In genomic region chr11:65586676-65587075, GRCh38 we compare ENCODE assay signal across 11 cellular contexts. TPM values are rescaled to one million over a fixed set of nuclear protein-coding genes. Genes with fewer than 3 reads are reported as not detected.
DNase-seq lines count a peak whose midpoint lies in the region; ATAC-seq and TF ChIP-seq lines count a peak whose summit lies in the region.
"Had no signal": no experiment of that assay in that cellular context is flagged by ENCODE, and none has a peak within 500 bp of the region (broad histone marks: within the 10 kb centered on the region; RNA-seq: fewer than 3 reads in every experiment).

No MANE protein-coding gene starts in this region.

- H3K4me1 ChIP-seq in heart right ventricle = peaks cover 25 to 58% (median 47%) of the 10 kb centered on the region in 9 donors
- H3K4me1 ChIP-seq: parathyroid adenoma had no signal

- H3K36me3 ChIP-seq in heart right ventricle = peaks cover 0 to 80% (median 18%) of the 10 kb centered on the region in 9 donors

- no peaks in the 10 kb centered on the region for H3K27me3 ChIP-seq in heart right ventricle

- peak overlapping the region; percentile 65 for H3K27ac Mint-ChIP-seq in activated CD4-positive, alpha-beta T cell treated with anti-CD3 and anti-CD28 coated beads for 36 hours
- H3K27ac Mint-ChIP-seq in activated CD4-positive, alpha-beta memory T cell treated with anti-CD3 and anti-CD28 coated beads for 36 hours = peak overlapping the region; percentile 62
- peak overlapping the region; percentile 98 for H3K27ac Mint-ChIP-seq in stimulated activated memory B cell treated with anti-CD40 and anti-IgM and Interleukin-4, amounts not matched to agents 10 μg/mL and 1 μg/mL and 100 μg/mL, for 72 hours

- H3K9me3 Mint-ChIP-seq in activated CD4-positive, alpha-beta T cell treated with anti-CD3 and anti-CD28 coated beads for 36 hours (ENCODE audit: low read depth) = no peaks in the 10 kb centered on the region
- no peaks in the 10 kb centered on the region for H3K9me3 Mint-ChIP-seq in activated CD4-positive, alpha-beta memory T cell treated with anti-CD3 and anti-CD28 coated beads for 36 hours
- H3K9me3 Mint-ChIP-seq in stimulated activated memory B cell treated with anti-CD40 and anti-IgM and Interleukin-4, amounts not matched to agents 10 μg/mL and 1 μg/mL and 100 μg/mL, for 72 hours = no peaks in the 10 kb centered on the region

- no peak overlapping the region for H3K4me3 Mint-ChIP-seq in activated CD4-positive, alpha-beta T cell treated with anti-CD3 and anti-CD28 coated beads for 36 hours
- no peak overlapping the region for H3K4me3 Mint-ChIP-seq in activated CD4-positive, alpha-beta memory T cell treated with anti-CD3 and anti-CD28 coated beads for 36 hours
- H3K4me3 Mint-ChIP-seq in stimulated activated memory B cell treated with anti-CD40 and anti-IgM and Interleukin-4, amounts not matched to agents 10 μg/mL and 1 μg/mL and 100 μg/mL, for 72 hours = no peak overlapping the region

- POLR2A ChIA-PET in activated CD4-positive, alpha-beta T cell treated with anti-CD3 and anti-CD28 coated beads for 36 hours (lab: Charles Lee) = no interaction called here
- POLR2A ChIA-PET in activated CD4-positive, alpha-beta memory T cell treated with anti-CD3 and anti-CD28 coated beads for 36 hours (lab: Charles Lee) = interaction anchor here (0.9 to 5.9 kb wide), 3 partner anchors 10 to 28 kb away, joined by 3 to 68 read pairs (median 3); partner anchors contain the start of genes EHBP1L1 and PCNX3

- peak overlapping the region in 9 of 10 donors; percentile 53 to 89 (median 81) for H3K27ac ChIP-seq in heart right ventricle
- H3K27ac ChIP-seq: parathyroid adenoma, SK-N-MC had no signal

- TF ChIP-seq CTCF in heart right ventricle (IDR thresholded peaks at IDR 0.05) = no peak

- H3K9me3 ChIP-seq in heart right ventricle = no peaks in the 10 kb centered on the region

- no peak for DNase-seq in activated CD4-positive, alpha-beta T cell treated with anti-CD3 and anti-CD28 coated beads for 36 hours
- no peak for DNase-seq in activated CD4-positive, alpha-beta T cell treated with anti-CD3 and anti-CD28 coated beads for 4 hours
- DNase-seq in activated CD4-positive, alpha-beta memory T cell treated with anti-CD3 and anti-CD28 coated beads for 36 hours = no peak
- no peak for DNase-seq in heart right ventricle
- no peak for DNase-seq in NCI-H2227 (lab: John Stamatoyannopoulos, UW; ENCODE audit: unreplicated experiment)
- DNase-seq: KBM-7 had no signal

- peaks cover 39% of the 10 kb centered on the region for H3K4me1 Mint-ChIP-seq in activated CD4-positive, alpha-beta T cell treated with anti-CD3 and anti-CD28 coated beads for 36 hours
- peaks cover 30% of the 10 kb centered on the region for H3K4me1 Mint-ChIP-seq in activated CD4-positive, alpha-beta memory T cell treated with anti-CD3 and anti-CD28 coated beads for 36 hours (ENCODE audit: low read depth)
- peaks cover 75% of the 10 kb centered on the region for H3K4me1 Mint-ChIP-seq in stimulated activated memory B cell treated with anti-CD40 and anti-IgM and Interleukin-4, amounts not matched to agents 10 μg/mL and 1 μg/mL and 100 μg/mL, for 72 hours

- peaks cover 44% of the 10 kb centered on the region for H3K36me3 Mint-ChIP-seq in activated CD4-positive, alpha-beta T cell treated with anti-CD3 and anti-CD28 coated beads for 36 hours (ENCODE audit: low read depth)
- peaks cover 32% of the 10 kb centered on the region for H3K36me3 Mint-ChIP-seq in activated CD4-positive, alpha-beta memory T cell treated with anti-CD3 and anti-CD28 coated beads for 36 hours
- H3K36me3 Mint-ChIP-seq in stimulated activated memory B cell treated with anti-CD40 and anti-IgM and Interleukin-4, amounts not matched to agents 10 μg/mL and 1 μg/mL and 100 μg/mL, for 72 hours = peaks cover 59% of the 10 kb centered on the region

- intact Hi-C loops in activated CD4-positive, alpha-beta T cell treated with anti-CD3 and anti-CD28 coated beads for 36 hours (cut with DNase I, micrococcal nuclease) = loop anchor here in 1 of 2 experiments (5.0 kb wide), 1 partner anchor 219 kb away; no protein-coding TSS in a partner anchor
- intact Hi-C loops in activated CD4-positive, alpha-beta memory T cell treated with anti-CD3 and anti-CD28 coated beads for 36 hours (cut with micrococcal nuclease) = no loop called here
- intact Hi-C loops in heart right ventricle (cut with DNase I) = loop anchor here in 3 of 10 donors (5.0 to 10.0 kb wide), 2 partner anchors 44 to 52 kb away; no protein-coding TSS in a partner anchor

- CTCF ChIA-PET in activated CD4-positive, alpha-beta T cell treated with anti-CD3 and anti-CD28 coated beads for 36 hours (lab: Charles Lee) = interaction anchor here (0.9 to 5.0 kb wide), 6 partner anchors 10 to 52 kb away, joined by 3 to 56 read pairs (median 10); partner anchors contain the start of gene EHBP1L1
- CTCF ChIA-PET in activated CD4-positive, alpha-beta memory T cell treated with anti-CD3 and anti-CD28 coated beads for 36 hours (lab: Charles Lee) = interaction anchor here (4.8 to 10.1 kb wide), 3 partner anchors 9 to 45 kb away, joined by 66 to 126 read pairs (median 77); partner anchors contain the start of genes EHBP1L1, FAM89B and ZNRD2

- ATAC-seq in activated CD4-positive, alpha-beta T cell treated with anti-CD3 and anti-CD28 coated beads for 36 hours = no peak
- ATAC-seq in heart right ventricle = peak; percentile 11 to 49 (median 27)
- ATAC-seq in stimulated activated memory B cell treated with anti-CD40 and anti-IgM and Interleukin-4, amounts not matched to agents 10 μg/mL and 1 μg/mL and 100 μg/mL, for 72 hours = no peak
- ATAC-seq in HG02981 (IDR thresholded peaks at IDR 0.05; ENCODE audit: unreplicated experiment) = no peak
- no peak for ATAC-seq in HG03520 (IDR thresholded peaks at IDR 0.05; ENCODE audit: unreplicated experiment)

- H3K4me3 ChIP-seq in heart right ventricle = peak overlapping the region in 1 of 10 donors; percentile 14
- H3K4me3 ChIP-seq: SK-N-MC had no signal

- WGBS in heart right ventricle, 2 donors = 56 to 62% methylated on average over 2 of the region's 2 CpGs

- no peaks in the 10 kb centered on the region for H3K27me3 Mint-ChIP-seq in activated CD4-positive, alpha-beta T cell treated with anti-CD3 and anti-CD28 coated beads for 36 hours
- H3K27me3 Mint-ChIP-seq in activated CD4-positive, alpha-beta memory T cell treated with anti-CD3 and anti-CD28 coated beads for 36 hours = no peaks in the 10 kb centered on the region
- H3K27me3 Mint-ChIP-seq in stimulated activated memory B cell treated with anti-CD40 and anti-IgM and Interleukin-4, amounts not matched to agents 10 μg/mL and 1 μg/mL and 100 μg/mL, for 72 hours = no peaks in the 10 kb centered on the region

RNA-seq across cellular contexts. Expression of gene KCNK7, which starts 8.9 kb away (rescaled TPM):
- total RNA-seq in activated CD4-positive, alpha-beta T cell treated with anti-CD3 and anti-CD28 coated beads for 36 hours = under 1 TPM; 0.27 to 0.37 TPM
- under 1 TPM; 0.29 to 0.31 TPM for total RNA-seq in activated CD4-positive, alpha-beta memory T cell treated with anti-CD3 and anti-CD28 coated beads for 36 hours
- total RNA-seq in heart right ventricle = 1 to 10 TPM in 2 of 10 donors, under 1 TPM in 6, not detected in 2; 0.22 to 1.5 (median 0.35) TPM
- polyA plus RNA-seq in heart right ventricle = 1 to 10 TPM in 1 of 2 donors, under 1 TPM in 1; 0.48 to 1.4 TPM

RNA-seq across cellular contexts. Expression of gene EHBP1L1, which starts 10.8 kb away (rescaled TPM):
- 10 to 100 TPM; 88.3 to 98.8 TPM for total RNA-seq in activated CD4-positive, alpha-beta T cell treated with anti-CD3 and anti-CD28 coated beads for 36 hours
- 100 to 1,000 TPM; 137 to 141 TPM for total RNA-seq in activated CD4-positive, alpha-beta memory T cell treated with anti-CD3 and anti-CD28 coated beads for 36 hours
- total RNA-seq in heart right ventricle = 100 to 1,000 TPM in 1 of 10 donors, 10 to 100 TPM in 9; 42.9 to 113 (median 53.9) TPM
- polyA plus RNA-seq in heart right ventricle = 10 to 100 TPM; 30.8 to 62.6 TPM

RNA-seq across cellular contexts. Expression of gene FAM89B, which starts 14.3 kb away (rescaled TPM):
- 10 to 100 TPM; 12.8 to 22.7 TPM for total RNA-seq in activated CD4-positive, alpha-beta T cell treated with anti-CD3 and anti-CD28 coated beads for 36 hours
- total RNA-seq in activated CD4-positive, alpha-beta memory T cell treated with anti-CD3 and anti-CD28 coated beads for 36 hours = 10 to 100 TPM; 25.3 to 28.3 TPM
- total RNA-seq in heart right ventricle = 10 to 100 TPM; 21.2 to 54.9 (median 29.2) TPM
- 10 to 100 TPM; 42.0 to 55.7 TPM for polyA plus RNA-seq in heart right ventricle

RNA-seq across cellular contexts. Expression of gene ZNRD2, which starts 16.4 kb away (rescaled TPM):
- total RNA-seq in activated CD4-positive, alpha-beta T cell treated with anti-CD3 and anti-CD28 coated beads for 36 hours = 10 to 100 TPM; 50.7 to 56.4 TPM
- 10 to 100 TPM; 48.1 to 51.1 TPM for total RNA-seq in activated CD4-positive, alpha-beta memory T cell treated with anti-CD3 and anti-CD28 coated beads for 36 hours
- 10 to 100 TPM; 23.7 to 44.0 (median 26.3) TPM for total RNA-seq in heart right ventricle
- 10 to 100 TPM; 55.6 to 92.0 TPM for polyA plus RNA-seq in heart right ventricle

RNA-seq across cellular contexts. Expression of gene MAP3K11, which starts 27.3 kb away (rescaled TPM):
- total RNA-seq in activated CD4-positive, alpha-beta T cell treated with anti-CD3 and anti-CD28 coated beads for 36 hours = 10 to 100 TPM; 47.4 to 54.3 TPM
- 10 to 100 TPM; 56.7 to 62.6 TPM for total RNA-seq in activated CD4-positive, alpha-beta memory T cell treated with anti-CD3 and anti-CD28 coated beads for 36 hours
- total RNA-seq in heart right ventricle = 10 to 100 TPM; 23.1 to 45.6 (median 34.2) TPM
- polyA plus RNA-seq in heart right ventricle = 10 to 100 TPM; 32.5 to 69.9 TPM

Comparison
In these comparisons a context has a peak if more than half of its experiments do, and no peak if none do; other contexts are left out.
1. ATAC-seq: peak in heart right ventricle (8 of 8); none in activated CD4-positive, alpha-beta T cell treated with anti-CD3 and anti-CD28 coated beads for 36 hours (single experiment), stimulated activated memory B cell treated with anti-CD40 and anti-IgM and Interleukin-4, amounts not matched to agents 10 μg/mL and 1 μg/mL and 100 μg/mL, for 72 hours (single experiment), HG02981 (single experiment) and HG03520 (single experiment).
2. Peak in every context shown above with its lines, with median percentiles within 50 percentile points of each other: H3K27ac Mint-ChIP-seq.